In the genomic region with DNA sequence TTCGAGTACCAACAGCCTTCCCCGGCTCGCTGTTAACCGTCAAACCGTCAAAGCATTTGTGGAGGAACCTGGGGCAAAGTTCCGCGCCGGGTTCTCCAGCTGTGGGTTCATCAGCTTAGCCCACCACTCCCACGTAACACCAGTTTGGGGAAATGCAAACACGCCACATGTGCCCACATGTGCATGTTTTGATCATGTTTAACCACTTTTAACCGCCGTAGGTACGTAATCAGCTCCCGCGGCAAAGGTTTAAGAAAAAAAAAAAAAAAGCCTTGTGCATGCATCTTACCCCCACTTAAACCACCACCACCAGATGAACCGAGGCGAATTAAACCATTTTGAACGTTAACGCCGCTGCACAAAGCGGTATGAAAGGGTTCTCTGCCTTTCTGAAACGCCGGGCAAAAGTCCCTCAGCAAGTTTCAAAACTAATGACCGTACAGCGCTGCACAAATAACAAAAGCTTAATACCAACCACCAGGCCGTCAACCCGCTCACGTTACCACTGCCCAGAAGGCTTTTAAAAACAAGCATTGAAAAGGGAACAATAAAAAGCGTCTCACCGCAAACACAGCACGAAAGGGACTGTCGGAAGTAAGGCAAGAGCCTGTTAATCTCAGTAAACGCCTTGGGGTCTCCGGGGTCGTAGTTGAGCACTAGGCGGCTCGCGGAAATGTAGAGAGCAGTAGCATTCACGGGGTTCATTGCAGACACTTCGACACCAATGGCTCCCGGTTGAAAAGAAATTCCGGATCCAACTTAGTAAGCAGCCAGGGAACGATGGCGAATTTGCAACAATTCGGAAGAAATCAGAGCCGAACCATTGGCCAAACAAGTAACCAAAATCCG, we compare ENCODE assay signal across 8 cellular contexts. TPM values are rescaled to one million over a fixed set of nuclear protein-coding genes. Genes with fewer than 3 reads are reported as not detected.
DNase-seq lines count a peak whose midpoint lies in the region; ATAC-seq and TF ChIP-seq lines count a peak whose summit lies in the region.

No MANE protein-coding gene starts in this region.

- peak overlapping the region; percentile 100; the same call in 1 of the 2 replicates for H3K27ac ChIP-seq in GM23338 (ENCODE audit: low read depth)
- H3K27ac ChIP-seq in PC-9 = peak overlapping the region; percentile 95
- H3K27ac ChIP-seq in uterus = peak overlapping the region; percentile 100

- H2AFZ ChIP-seq in GM23338 (no peak overlapping the region), PC-9 (peak overlapping the region; percentile 53; the same call in 1 of the 2 replicates)

- H4K20me1 ChIP-seq in GM23338 (replicated peaks; ENCODE audit: insufficient read depth) (peaks cover 52% of the 10 kb centered on the region), PC-9 (ENCODE audit: insufficient read depth) (peaks cover 56% of the 10 kb centered on the region)

- no peaks in the 10 kb centered on the region for H3K9me2 ChIP-seq in GM23338 (ENCODE audit: insufficient read depth)
- no peaks in the 10 kb centered on the region for H3K9me2 ChIP-seq in PC-9 (ENCODE audit: insufficient read depth)

- H3K79me2 ChIP-seq in GM23338 (replicated peaks; ENCODE audit: insufficient read depth) (peaks cover 57% of the 10 kb centered on the region), PC-9 (ENCODE audit: low read depth) (peaks cover 68% of the 10 kb centered on the region)

- H3F3A ChIP-seq in GM23338 (replicated peaks; ENCODE audit: low read depth) (peaks cover 16% of the 10 kb centered on the region; the same call in 1 of the 2 replicates), PC-9 (ENCODE audit: insufficient read depth, low read depth) (peaks cover 16% of the 10 kb centered on the region)

- ATAC-seq in GM23338 (peak; percentile 1; the same call in 1 of the 3 replicates), GM18505 (IDR thresholded peaks at IDR 0.05; ENCODE audit: unreplicated experiment) (no peak)

- H3K27ac Mint-ChIP-seq in GM23338 (peak overlapping the region; percentile 98), progenitor cell of endocrine pancreas (peak overlapping the region; percentile 98)

- H3K9me3 ChIP-seq in PC-9 (ENCODE audit: insufficient read depth, low read depth) (0 out of 2 replicates have a peak, but pooled peaks cover 6% of the 10 kb centered on the region), uterus (no peaks in the 10 kb centered on the region)

- H3K27me3 Mint-ChIP-seq in GM23338 (ENCODE audit: insufficient read depth, low read depth, poor library complexity) = peaks cover 13% of the 10 kb centered on the region
- H3K27me3 Mint-ChIP-seq in progenitor cell of endocrine pancreas = no peaks in the 10 kb centered on the region

- BruUV-seq in PC-9 (replicated peaks; lab: Mats Ljungman, UMichigan) = TSS peak; percentile 25

- H3K4me1 ChIP-seq in GM23338 (ENCODE audit: insufficient read depth) (peaks cover 42% of the 10 kb centered on the region), PC-9 (replicated peaks; ENCODE audit: insufficient read depth) (peaks cover 44% of the 10 kb centered on the region), uterus (peaks cover 0 to 4% of the 10 kb centered on the region in 2 donors)

- TF ChIP-seq POLR2A in uterus (IDR thresholded peaks at IDR 0.05) (no peak), GM18505 (IDR thresholded peaks at IDR 0.05; ENCODE audit: borderline replicate concordance, extremely low read depth, insufficient read depth, insufficient read length) (no peak)

- H3K4me3 Mint-ChIP-seq in GM23338 (peak overlapping the region; percentile 99), progenitor cell of endocrine pancreas (ENCODE audit: low read depth) (peak overlapping the region; percentile 98)

- H3K9me3 Mint-ChIP-seq in GM23338 (peaks cover 23% of the 10 kb centered on the region), progenitor cell of endocrine pancreas (ENCODE audit: low read depth) (no peaks in the 10 kb centered on the region)

- no peak for TF ChIP-seq CTCF in GM23338 (conservative IDR thresholded peaks at IDR 0.05; ENCODE audit: low read depth in 2 of 2)
- no peak for TF ChIP-seq CTCF in PC-9 (conservative IDR thresholded peaks at IDR 0.05)
- TF ChIP-seq CTCF in progenitor cell of endocrine pancreas (IDR thresholded peaks at IDR 0.05; ENCODE audit: unreplicated experiment) = no peak
- TF ChIP-seq CTCF in uterus (IDR thresholded peaks at IDR 0.05) = no peak

- H3K4me1 Mint-ChIP-seq in GM23338 = peaks cover 35% of the 10 kb centered on the region
- H3K4me1 Mint-ChIP-seq in progenitor cell of endocrine pancreas (ENCODE audit: low read depth) = peaks cover 37% of the 10 kb centered on the region

- H3K27me3 ChIP-seq in GM23338 (ENCODE audit: insufficient read depth) (no peaks in the 10 kb centered on the region), PC-9 (ENCODE audit: insufficient read depth, low read depth) (no peaks in the 10 kb centered on the region), uterus (no peaks in the 10 kb centered on the region)

- H3K36me3 ChIP-seq in GM23338 (ENCODE audit: insufficient read depth) = no peaks in the 10 kb centered on the region
- 0 out of 2 replicates have a peak, but pooled peaks cover 4% of the 10 kb centered on the region for H3K36me3 ChIP-seq in PC-9 (ENCODE audit: low read depth)
- no peaks in the 10 kb centered on the region for H3K36me3 ChIP-seq in uterus

- peak overlapping the region; percentile 95 for H3K4me3 ChIP-seq in GM23338
- H3K4me3 ChIP-seq in PC-9 = peak overlapping the region; percentile 84
- peak overlapping the region; percentile 75 to 94 for H3K4me3 ChIP-seq in uterus

- POLR2A ChIA-PET in PC-9 (lab: Charles Lee; ENCODE audit: unreplicated experiment) = interaction anchor here (0.5 to 0.7 kb wide), 2 partner anchors 64 to 666 kb away, joined by 3 to 6 read pairs; no protein-coding TSS in a partner anchor

- peak overlapping the region; percentile 97 for H3K4me2 ChIP-seq in GM23338
- H3K4me2 ChIP-seq in PC-9 = peak overlapping the region; percentile 97

- peak; percentile 61 for DNase-seq in GM23338 (ENCODE audit: low spot score)
- no peak for DNase-seq in PC-9
- DNase-seq in activated effector memory CD4-positive, alpha-beta T cell treated with Interleukin-2 at 50 U/mL for 16 hours = peak; percentile 45
- DNase-seq in globus pallidus (ENCODE audit: low spot score) = peak; percentile 38
- DNase-seq in progenitor cell of endocrine pancreas (ENCODE audit: low spot score, unreplicated experiment) = no peak
- no peak for DNase-seq in uterus
- DNase-seq in NCI-H2196 treated with DMSO at 0.1 percent for 48 hours (lab: John Stamatoyannopoulos, UW; ENCODE audit: unreplicated experiment) = no peak

- intact Hi-C loops in PC-9 (cut with micrococcal nuclease; ENCODE audit: unreplicated experiment) (loop anchor here (5.0 to 10.0 kb wide), 4 partner anchors 42 to 430 kb away; no protein-coding TSS in a partner anchor), uterus (cut with DNase I; ENCODE audit: low total_unique reads) (no loop called here)

- peaks cover 31% of the 10 kb centered on the region for H3K36me3 Mint-ChIP-seq in GM23338 (ENCODE audit: low read depth)
- H3K36me3 Mint-ChIP-seq in progenitor cell of endocrine pancreas (ENCODE audit: insufficient read depth) = peaks cover 2% of the 10 kb centered on the region

- CTCF ChIA-PET in PC-9 (lab: Charles Lee) = interaction anchor here (0.7 to 0.9 kb wide), 3 partner anchors 51 to 819 kb away, joined by 3 to 4 read pairs (median 3); no protein-coding TSS in a partner anchor

TF ChIP-seq in GM23338, 12 proteins besides CTCF, POLR2A, EP300 and RAD21 (continues in another document):
- no peak for TF ChIP-seq NANOG (IDR thresholded peaks at IDR 0.05; ENCODE audit: borderline replicate concordance)
- TF ChIP-seq POLR2AphosphoS5 (IDR thresholded peaks at IDR 0.05; ENCODE audit: low read depth) = no peak
- no peak for TF ChIP-seq ZNF114 (CRISPR knock-in tag; IDR thresholded peaks at IDR 0.05)
- no peak for TF ChIP-seq ZNF331 (CRISPR knock-in tag; IDR thresholded peaks at IDR 0.05; ENCODE audit: low read depth)

RNA-seq across cellular contexts. Expression of gene MSL2, which starts 1.5 kb away (rescaled TPM):
- 39.1 and 50.6 TPM in 2 replicates for total RNA-seq in GM23338 (2014; rRNA removed; shearing (Covaris generic))
- 6.7 and 7.5 TPM in 2 replicates for polyA plus RNA-seq in GM23338 (2016; fragmentation: Nextera tagmentation; extraction: Ambion mirVana)
- total RNA-seq in PC-9 (2021) = 31.1 and 34.1 TPM in 2 replicates
- 39.9 and 42.0 TPM in 2 replicates for total RNA-seq in progenitor cell of endocrine pancreas
- total RNA-seq in uterus = 10 to 100 TPM; 17.7 to 53.0 (median 32.9) TPM

RNA-seq across cellular contexts. Expression of gene PCCB, which starts 55.5 kb away (rescaled TPM):
- total RNA-seq in GM23338 (2014; rRNA removed; shearing (Covaris generic)) = 69.5 and 76.8 TPM in 2 replicates
- 40.9 and 42.7 TPM in 2 replicates for polyA plus RNA-seq in GM23338 (2016; fragmentation: Nextera tagmentation; extraction: Ambion mirVana)
- total RNA-seq in PC-9 (2021) (46.8 and 49.3 TPM in 2 replicates), progenitor cell of endocrine pancreas (37.4 and 44.2 TPM in 2 replicates), uterus (10 to 100 TPM; 12.9 to 42.8 (median 17.2) TPM)

Comparison
In these comparisons a context has a peak if more than half of its experiments do, and no peak if none do; other contexts are left out.
1. DNase-seq: peak in GM23338 (single experiment), activated effector memory CD4-positive, alpha-beta T cell treated with Interleukin-2 at 50 U/mL for 16 hours (single experiment) and globus pallidus (single experiment); none in PC-9 (0 of 2), progenitor cell of endocrine pancreas (single experiment), uterus (0 of 2) and NCI-H2196 treated with DMSO at 0.1 percent for 48 hours (single experiment).
2. Peak in every context shown above with its lines, with median percentiles within 50 percentile points of each other: H3K27ac ChIP-seq and H3K4me3 ChIP-seq.